ENCODE assay signal across 8 cellular contexts in the genomic region with DNA sequence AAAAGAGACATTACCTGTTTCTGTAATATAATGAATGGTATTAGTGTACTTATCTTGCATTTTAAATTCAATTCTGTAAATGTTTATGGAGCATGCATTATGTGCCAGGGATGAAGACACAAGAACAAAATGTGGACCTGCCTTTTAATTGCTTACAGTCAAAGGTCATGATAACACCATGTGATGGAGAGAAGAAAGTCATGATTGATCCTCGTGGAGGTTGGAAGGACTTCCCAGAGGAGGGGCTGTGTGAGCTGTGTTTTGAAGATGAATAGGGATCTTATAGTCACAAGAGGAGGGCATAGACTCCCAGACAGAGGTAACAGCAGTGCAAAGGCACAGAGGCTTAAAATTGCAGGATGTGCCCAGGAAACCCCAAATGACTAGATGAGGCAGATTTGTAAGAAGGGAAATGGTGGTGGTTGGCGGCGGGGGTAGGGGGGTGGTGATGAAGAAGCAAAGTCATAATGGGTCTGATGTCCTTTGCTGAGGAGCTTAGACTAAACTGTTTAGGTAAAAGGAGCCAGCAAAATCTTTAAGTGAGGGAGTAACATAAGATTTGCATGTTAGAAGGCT.
DNase-seq lines count a peak whose midpoint lies in the region; ATAC-seq and TF ChIP-seq lines count a peak whose summit lies in the region.

No MANE protein-coding gene starts in this region.

- H3K4me3 ChIP-seq in DND-41 (ENCODE audit: low read depth in 1 of 2, low read length in 2 of 2) = peak overlapping the region in 1 of 2 experiments; percentile 55; a peak in 2 of 4 replicates

- peaks cover 98% of the 10 kb centered on the region for H3K4me1 ChIP-seq in DND-41 (ENCODE audit: insufficient read depth, low read length)

- peaks cover 57% of the 10 kb centered on the region for H3K79me2 ChIP-seq in DND-41 (ENCODE audit: insufficient read depth, low read length)

- ATAC-seq in DND-41 (ENCODE audit: insufficient read depth, low read depth) = peak; percentile 39
- ATAC-seq in central memory CD8-positive, alpha-beta T cell (replicated peaks; ENCODE audit: extremely low read depth, poor library complexity, severe bottlenecking) = no peak
- no peak for ATAC-seq in GM18511 (IDR thresholded peaks at IDR 0.05; ENCODE audit: unreplicated experiment)

- H3K9me3 Mint-ChIP-seq in central memory CD8-positive, alpha-beta T cell = no peaks in the 10 kb centered on the region

- H4K20me1 ChIP-seq in DND-41 (ENCODE audit: insufficient read depth, low read length) = no peaks in the 10 kb centered on the region; the same call in 1 of the 2 replicates

- peak overlapping the region; percentile 43 for H3K9ac ChIP-seq in DND-41 (ENCODE audit: low read depth, low read length)

- peaks cover 87% of the 10 kb centered on the region for H3K4me1 Mint-ChIP-seq in central memory CD8-positive, alpha-beta T cell

- peak overlapping the region; percentile 82 for H3K27ac ChIP-seq in DND-41 (ENCODE audit: low read length)

- H3K36me3 Mint-ChIP-seq in central memory CD8-positive, alpha-beta T cell (ENCODE audit: insufficient read depth) = peaks cover 76% of the 10 kb centered on the region

- no peaks in the 10 kb centered on the region for H3K27me3 Mint-ChIP-seq in central memory CD8-positive, alpha-beta T cell

- peaks cover 28% of the 10 kb centered on the region for H3K36me3 ChIP-seq in DND-41 (ENCODE audit: insufficient read depth, low read length)

- peak overlapping the region; percentile 98 for H3K27ac Mint-ChIP-seq in central memory CD8-positive, alpha-beta T cell (ENCODE audit: low read depth)

- H2AFZ ChIP-seq in DND-41 (ENCODE audit: low read depth, low read length) = no peak overlapping the region

- H3K4me2 ChIP-seq in DND-41 (ENCODE audit: insufficient read depth, low read length) = peak overlapping the region; percentile 84

- DNase-seq in DND-41 (peak; percentile 74), UCSD-AML1 (lab: John Stamatoyannopoulos, UW; ENCODE audit: unreplicated experiment) (peak; percentile 47), NCI-H2171 treated with DMSO at 0.1 percent for 48 hours (lab: John Stamatoyannopoulos, UW) (no peak), medulla oblongata (ENCODE audit: extremely low spot score) (no peak), DMS53 treated with DMSO at 0.1 percent for 48 hours (lab: John Stamatoyannopoulos, UW; ENCODE audit: unreplicated experiment) (no peak)
- DNase-seq in central memory CD8-positive, alpha-beta T cell (ENCODE audit: low spot score in 2 of 2) = peak in 1 of 2 donors; percentile 46
- peak; percentile 54 for DNase-seq in stimulated activated CD4-positive, alpha-beta T cell treated with anti-CD3 and anti-CD28 coated beads, Interleukin-12 subunit alpha, Interleukin-12 subunit beta, amount 100 ng/mL, for 4 hours

- TF ChIP-seq CTCF in DND-41 (IDR thresholded peaks at IDR 0.05; ENCODE audit: borderline replicate concordance, extremely low read depth, low read length, poor library complexity, severe bottlenecking) = no peak

- H3K4me3 Mint-ChIP-seq in central memory CD8-positive, alpha-beta T cell = peak overlapping the region; percentile 81

- no peaks in the 10 kb centered on the region for H3K27me3 ChIP-seq in DND-41 (ENCODE audit: insufficient read depth, low read length, poor library complexity)

- H3K9me3 ChIP-seq in DND-41 (ENCODE audit: insufficient read depth, low read length, severe bottlenecking) = no peaks in the 10 kb centered on the region

Comparison
In these comparisons a context has a peak if more than half of its experiments do, and no peak if none do; other contexts are left out.
1. DNase-seq: peak in DND-41 (single experiment), UCSD-AML1 (single experiment) and stimulated activated CD4-positive, alpha-beta T cell treated with anti-CD3 and anti-CD28 coated beads, Interleukin-12 subunit alpha, Interleukin-12 subunit beta, amount 100 ng/mL, for 4 hours (single experiment); none in NCI-H2171 treated with DMSO at 0.1 percent for 48 hours (single experiment), medulla oblongata (single experiment) and DMS53 treated with DMSO at 0.1 percent for 48 hours (single experiment).